1 cellular context compared by ENCODE assay signal in the genomic region with DNA sequence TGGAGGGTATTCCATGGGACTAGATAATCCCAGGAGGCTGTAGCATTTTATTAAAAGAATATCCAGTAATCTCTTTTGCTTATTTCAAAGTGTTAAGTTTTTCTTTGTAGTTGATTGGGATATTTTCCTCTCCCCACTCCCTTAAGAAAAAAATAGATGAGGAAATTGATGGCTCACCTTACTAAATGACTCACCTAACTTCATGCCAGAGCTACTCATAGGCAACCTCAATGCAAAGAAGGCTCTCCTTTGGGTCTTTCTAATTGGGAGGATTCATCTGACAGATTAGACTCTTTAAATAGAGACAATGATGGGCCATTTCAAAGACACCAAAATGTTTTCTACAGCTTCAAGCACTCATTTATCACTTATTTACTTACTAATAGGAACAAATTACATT.
TF ChIP-seq lines count a peak whose summit lies in the region.

No MANE protein-coding gene starts in this region.

TF ChIP-seq in GM23338, 12 proteins besides CTCF, POLR2A, EP300 and RAD21 (continued from another document):
- TF ChIP-seq, protein P1, sequence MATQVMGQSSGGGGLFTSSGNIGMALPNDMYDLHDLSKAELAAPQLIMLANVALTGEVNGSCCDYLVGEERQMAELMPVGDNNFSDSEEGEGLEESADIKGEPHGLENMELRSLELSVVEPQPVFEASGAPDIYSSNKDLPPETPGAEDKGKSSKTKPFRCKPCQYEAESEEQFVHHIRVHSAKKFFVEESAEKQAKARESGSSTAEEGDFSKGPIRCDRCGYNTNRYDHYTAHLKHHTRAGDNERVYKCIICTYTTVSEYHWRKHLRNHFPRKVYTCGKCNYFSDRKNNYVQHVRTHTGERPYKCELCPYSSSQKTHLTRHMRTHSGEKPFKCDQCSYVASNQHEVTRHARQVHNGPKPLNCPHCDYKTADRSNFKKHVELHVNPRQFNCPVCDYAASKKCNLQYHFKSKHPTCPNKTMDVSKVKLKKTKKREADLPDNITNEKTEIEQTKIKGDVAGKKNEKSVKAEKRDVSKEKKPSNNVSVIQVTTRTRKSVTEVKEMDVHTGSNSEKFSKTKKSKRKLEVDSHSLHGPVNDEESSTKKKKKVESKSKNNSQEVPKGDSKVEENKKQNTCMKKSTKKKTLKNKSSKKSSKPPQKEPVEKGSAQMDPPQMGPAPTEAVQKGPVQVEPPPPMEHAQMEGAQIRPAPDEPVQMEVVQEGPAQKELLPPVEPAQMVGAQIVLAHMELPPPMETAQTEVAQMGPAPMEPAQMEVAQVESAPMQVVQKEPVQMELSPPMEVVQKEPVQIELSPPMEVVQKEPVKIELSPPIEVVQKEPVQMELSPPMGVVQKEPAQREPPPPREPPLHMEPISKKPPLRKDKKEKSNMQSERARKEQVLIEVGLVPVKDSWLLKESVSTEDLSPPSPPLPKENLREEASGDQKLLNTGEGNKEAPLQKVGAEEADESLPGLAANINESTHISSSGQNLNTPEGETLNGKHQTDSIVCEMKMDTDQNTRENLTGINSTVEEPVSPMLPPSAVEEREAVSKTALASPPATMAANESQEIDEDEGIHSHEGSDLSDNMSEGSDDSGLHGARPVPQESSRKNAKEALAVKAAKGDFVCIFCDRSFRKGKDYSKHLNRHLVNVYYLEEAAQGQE (IDR thresholded peaks at IDR 0.05; ENCODE audit: unreplicated experiment) = no peak
- TF ChIP-seq JUNB (IDR thresholded peaks at IDR 0.05; ENCODE audit: unreplicated experiment) (no peak), ZNF114 (CRISPR knock-in tag; IDR thresholded peaks at IDR 0.05) (no peak), POLR2AphosphoS5 (IDR thresholded peaks at IDR 0.05; ENCODE audit: low read depth) (no peak), NANOG (IDR thresholded peaks at IDR 0.05; ENCODE audit: borderline replicate concordance) (no peak), EZH2 (IDR thresholded peaks at IDR 0.05; ENCODE audit: low read depth, unreplicated experiment) (no peak), ETS1 (IDR thresholded peaks at IDR 0.05) (no peak), CREB1 (CRISPR knock-in tag; IDR thresholded peaks at IDR 0.05; ENCODE audit: low read depth) (no peak)
